ENCODE assay signal across 9 cellular contexts in the genomic region with DNA sequence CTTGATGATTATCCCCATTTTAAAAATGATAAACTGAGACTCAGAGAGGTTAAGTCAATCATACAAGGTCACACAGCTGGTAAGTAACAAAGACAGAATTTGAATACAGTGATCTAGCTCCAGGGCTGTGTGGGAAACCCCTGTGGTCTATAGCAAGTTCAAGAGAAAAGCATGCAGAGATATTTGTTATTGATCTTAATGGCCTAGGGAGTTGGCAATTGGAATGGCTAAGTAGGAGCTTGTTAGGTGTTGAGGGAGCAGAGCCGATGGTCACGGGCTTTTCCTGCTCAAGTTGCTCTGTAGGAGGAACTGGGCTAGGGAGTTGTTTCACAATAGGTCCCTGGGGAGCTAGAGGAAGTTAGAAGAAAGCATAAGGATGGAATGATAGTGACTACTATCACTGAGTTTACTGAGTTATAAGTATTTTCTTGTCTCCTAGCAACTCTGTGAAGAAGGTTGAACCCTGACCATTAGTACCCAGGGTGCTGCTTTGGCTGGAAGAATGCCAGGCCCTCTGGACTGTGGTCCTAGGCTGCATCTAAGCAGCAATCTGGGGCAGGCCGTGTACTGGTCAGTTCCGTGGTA. TPM values are rescaled to one million over a fixed set of nuclear protein-coding genes. Genes with fewer than 3 reads are reported as not detected.
DNase-seq lines count a peak whose midpoint lies in the region; ATAC-seq, FAIRE-seq and TF ChIP-seq lines count a peak whose summit lies in the region.
"Had no signal": no experiment of that assay in that cellular context is flagged by ENCODE, and none has a peak within 500 bp of the region (broad histone marks: within the 10 kb centered on the region; RNA-seq: fewer than 3 reads in every experiment).

No MANE protein-coding gene starts in this region.

- ATAC-seq in GM18858 (IDR thresholded peaks at IDR 0.05; ENCODE audit: unreplicated experiment) (peak; percentile 67), HG03175 (IDR thresholded peaks at IDR 0.05; ENCODE audit: unreplicated experiment) (peak; percentile 81), left lobe of liver (peak; percentile 96)
- peak; percentile 70 for ATAC-seq in activated T-helper 17 cell treated with anti-CD3 and anti-CD28 coated beads, Interleukin-2, amount 50 U/mL, for 72 hours (replicated peaks)

- no peaks in the 10 kb centered on the region for H3K9me3 Mint-ChIP-seq in activated T-helper 17 cell treated with anti-CD3 and anti-CD28 coated beads, Interleukin-2, amount 50 U/mL, for 72 hours
- H3K9me3 Mint-ChIP-seq in type B pancreatic cell = no peaks in the 10 kb centered on the region

- peaks cover 50% of the 10 kb centered on the region for H3K36me3 Mint-ChIP-seq in activated T-helper 17 cell treated with anti-CD3 and anti-CD28 coated beads, Interleukin-2, amount 50 U/mL, for 72 hours (ENCODE audit: low read depth)
- no peaks in the 10 kb centered on the region for H3K36me3 Mint-ChIP-seq in type B pancreatic cell

- peak overlapping the region; percentile 45; the same call in 1 of the 2 replicates for H3K27ac ChIP-seq in ACC112 (ENCODE audit: low read depth, low read length)

- no peaks in the 10 kb centered on the region for H3K36me3 ChIP-seq in ACC112 (ENCODE audit: insufficient read depth, low read length)

- H3K4me1 ChIP-seq in ACC112 (ENCODE audit: control insufficient read depth, insufficient read depth, low read length, unreplicated experiment) = peaks cover 8% of the 10 kb centered on the region

- no peaks in the 10 kb centered on the region for H3K27me3 ChIP-seq in ACC112 (ENCODE audit: insufficient read depth, low read length)

- TF ChIP-seq CTCF in type B pancreatic cell (conservative IDR thresholded peaks at IDR 0.05) = no peak
- TF ChIP-seq CTCF in D721Med (IDR thresholded peaks at IDR 0.05; ENCODE audit: insufficient read depth, missing control alignments) = no peak

- no peak overlapping the region for H3K4me3 ChIP-seq in ACC112 (ENCODE audit: low read depth, low read length)

- peak overlapping the region; percentile 75 for H3K4me3 Mint-ChIP-seq in activated T-helper 17 cell treated with anti-CD3 and anti-CD28 coated beads, Interleukin-2, amount 50 U/mL, for 72 hours
- H3K4me3 Mint-ChIP-seq in type B pancreatic cell = no peak overlapping the region

- H3K4me1 Mint-ChIP-seq in activated T-helper 17 cell treated with anti-CD3 and anti-CD28 coated beads, Interleukin-2, amount 50 U/mL, for 72 hours = peaks cover 20% of the 10 kb centered on the region
- H3K4me1 Mint-ChIP-seq in type B pancreatic cell (ENCODE audit: unreplicated experiment) = peaks cover 5% of the 10 kb centered on the region

- peak overlapping the region; percentile 16 for H2AFZ ChIP-seq in ACC112 (ENCODE audit: low read length, unreplicated experiment)

- peak overlapping the region; percentile 76 for H3K27ac Mint-ChIP-seq in activated T-helper 17 cell treated with anti-CD3 and anti-CD28 coated beads, Interleukin-2, amount 50 U/mL, for 72 hours
- peak overlapping the region; percentile 10 for H3K27ac Mint-ChIP-seq in type B pancreatic cell

- DNase-seq in left lobe of liver (ENCODE audit: low spot score) = peak; percentile 80
- no peak for DNase-seq in type B pancreatic cell (ENCODE audit: extremely low spot score, unreplicated experiment)
- no peak for DNase-seq in RCC 7860 (ENCODE audit: low spot score)
- no peak for DNase-seq in D721Med (ENCODE audit: insufficient read length, low spot score)

- FAIRE-seq in RCC 7860 (lab: Jason Lieb, UNC) (no peak), D721Med (lab: Jason Lieb, UNC) (no peak)
- FAIRE-seq: astrocyte had no signal

- no peaks in the 10 kb centered on the region for H3K79me2 ChIP-seq in ACC112 (ENCODE audit: control insufficient read depth, insufficient read depth, low read length, unreplicated experiment)

- no peaks in the 10 kb centered on the region for H3K27me3 Mint-ChIP-seq in activated T-helper 17 cell treated with anti-CD3 and anti-CD28 coated beads, Interleukin-2, amount 50 U/mL, for 72 hours
- no peaks in the 10 kb centered on the region for H3K27me3 Mint-ChIP-seq in type B pancreatic cell

RNA-seq across cellular contexts. Expression of a gene that starts 30.0 kb away (rescaled TPM):
- 10 to 100 TPM; 14.5 to 16.1 TPM for total RNA-seq in activated T-helper 17 cell treated with anti-CD3 and anti-CD28 coated beads, Interleukin-2, amount 50 U/mL, for 72 hours
- 9.0 TPM for total RNA-seq in left lobe of liver
- 0.94 and 1.8 TPM in 2 replicates for total RNA-seq in type B pancreatic cell (ENCODE audit: low replicate concordance)

RNA-seq across cellular contexts. Expression of a gene that starts 43.1 kb away (rescaled TPM):
- 10 to 100 TPM; 43.3 to 51.2 TPM for total RNA-seq in activated T-helper 17 cell treated with anti-CD3 and anti-CD28 coated beads, Interleukin-2, amount 50 U/mL, for 72 hours
- total RNA-seq in left lobe of liver (12.0 TPM), type B pancreatic cell (ENCODE audit: low replicate concordance) (21.6 and 34.9 TPM in 2 replicates)
